19 cellular contexts compared by ENCODE assay signal in the genomic region with DNA sequence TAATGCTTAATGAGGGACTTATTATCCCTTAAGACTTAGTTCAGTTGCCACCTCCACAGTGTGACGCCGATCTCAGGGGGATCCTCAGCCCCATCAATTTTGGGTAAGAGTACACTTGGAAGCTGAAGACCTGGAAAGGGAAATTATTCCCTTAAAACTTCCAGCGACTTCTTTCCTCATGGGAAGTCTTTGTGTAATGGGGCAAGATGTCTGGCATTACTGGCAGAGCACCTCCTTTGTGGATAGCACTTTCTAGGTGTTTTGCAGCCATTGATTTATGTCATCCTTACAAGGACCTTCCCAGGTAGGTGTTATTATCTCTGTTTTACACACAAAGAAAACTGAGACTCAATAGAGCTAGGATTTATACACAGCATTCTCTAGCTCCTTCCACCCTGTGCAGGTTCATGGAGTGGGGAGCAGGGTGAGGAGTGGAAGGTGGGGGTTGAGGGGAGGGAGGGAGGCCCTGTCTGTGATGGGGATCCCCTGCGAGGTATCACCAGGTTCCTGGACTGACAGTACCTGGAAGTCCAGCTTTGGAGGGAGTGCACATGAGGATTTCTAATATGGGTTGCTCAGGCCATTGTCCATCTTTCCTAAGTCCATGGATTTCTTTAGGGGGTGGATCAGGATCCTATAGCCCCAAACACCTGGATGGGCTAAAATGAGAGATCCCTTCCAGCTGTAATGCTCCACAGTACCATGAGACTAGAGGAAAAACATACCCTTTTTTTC.
A peak's percentile ranks its signal among the peaks of the same experiment; 100 is the strongest.
DNase-seq lines count a peak whose midpoint lies in the region; ATAC-seq and TF ChIP-seq lines count a peak whose summit lies in the region.
"Had no signal": no experiment of that assay in that cellular context is flagged by ENCODE, and none has a peak within 500 bp of the region (broad histone marks: within the 10 kb centered on the region; RNA-seq: fewer than 3 reads in every experiment).

No MANE protein-coding gene starts in this region.

- H3K27ac ChIP-seq in GM23338 (ENCODE audit: low read depth) = no peak overlapping the region
- H3K27ac ChIP-seq: A549 had no signal

- TF ChIP-seq CTCF in GM23338 (conservative IDR thresholded peaks at IDR 0.05; ENCODE audit: low read depth in 2 of 2) (no peak), brain (conservative IDR thresholded peaks at IDR 0.05) (no peak), nephron progenitor cell (IDR thresholded peaks at IDR 0.05) (no peak)

- H3K36me3 Mint-ChIP-seq in GM23338 (ENCODE audit: low read depth) (no peaks in the 10 kb centered on the region; the same call in 2 of the 3 replicates), brain (no peaks in the 10 kb centered on the region), nephron progenitor cell (ENCODE audit: low read depth) (no peaks in the 10 kb centered on the region), T-helper 17 cell (ENCODE audit: low read depth) (no peaks in the 10 kb centered on the region)
- H3K36me3 Mint-ChIP-seq: CD4-positive, alpha-beta memory T cell had no signal

- no peaks in the 10 kb centered on the region for H3K9me3 ChIP-seq in T-helper 17 cell (ENCODE audit: control insufficient read depth, low read length, poor library complexity, severe bottlenecking)
- H3K9me3 ChIP-seq: A549, HAP-1 had no signal

- H3K4me1 Mint-ChIP-seq in GM23338 (peaks cover 36% of the 10 kb centered on the region), brain (peaks cover 52% of the 10 kb centered on the region), nephron progenitor cell (peaks cover 22% of the 10 kb centered on the region), T-helper 17 cell (no peaks in the 10 kb centered on the region)
- H3K4me1 Mint-ChIP-seq: CD4-positive, alpha-beta memory T cell had no signal

- DNase-seq in GM23338 (ENCODE audit: low spot score) (no peak), nephron progenitor cell (no peak), NCI-H2107 treated with DMSO at 0.1 percent for 48 hours (lab: John Stamatoyannopoulos, UW; ENCODE audit: unreplicated experiment) (no peak), T-helper 17 cell (no peak)
- no peak for DNase-seq in effector CD8-positive, alpha-beta T cell (lab: John Stamatoyannopoulos, UW)
- DNase-seq: 8988T; ACHN; AML-193; Calu3; CD4-positive, alpha-beta memory T cell; COR-L47; DMS53; DMS79 treated with DMSO at 0.1 percent for 48 hours; GF-D8; GOT3; HFFc6 had no signal

- H3K4me3 Mint-ChIP-seq in GM23338 = no peak overlapping the region
- peak overlapping the region in 1 of 5 experiments; percentile 25 for H3K4me3 Mint-ChIP-seq in brain
- no peak overlapping the region for H3K4me3 Mint-ChIP-seq in nephron progenitor cell
- H3K4me3 Mint-ChIP-seq in T-helper 17 cell = no peak overlapping the region
- H3K4me3 Mint-ChIP-seq: CD4-positive, alpha-beta memory T cell; HFFc6 had no signal

- peaks cover 11% of the 10 kb centered on the region; the same call in 1 of the 2 replicates for H3F3A ChIP-seq in GM23338 (replicated peaks; ENCODE audit: low read depth)

- H4K20me1 ChIP-seq in GM23338 (replicated peaks; ENCODE audit: insufficient read depth) = no peaks in the 10 kb centered on the region

- H3K36me3 ChIP-seq in GM23338 (ENCODE audit: insufficient read depth) = no peaks in the 10 kb centered on the region
- H3K36me3 ChIP-seq: HAP-1 had no signal

- no peak overlapping the region for H3K4me3 ChIP-seq in GM23338
- H3K4me3 ChIP-seq: A549, HAP-1 had no signal

- H2AFZ ChIP-seq in GM23338 = peak overlapping the region; percentile 52; the same call in 1 of the 2 replicates

- no peaks in the 10 kb centered on the region for H3K79me2 ChIP-seq in GM23338 (replicated peaks; ENCODE audit: insufficient read depth)

- H3K27me3 Mint-ChIP-seq in GM23338 (ENCODE audit: insufficient read depth, low read depth, poor library complexity) (peaks cover 5% of the 10 kb centered on the region), brain (peaks cover 7% of the 10 kb centered on the region), nephron progenitor cell (ENCODE audit: low read depth, poor library complexity) (no peaks in the 10 kb centered on the region), T-helper 17 cell (peaks cover 15% of the 10 kb centered on the region)

- H3K4me1 ChIP-seq in GM23338 (ENCODE audit: insufficient read depth) = peaks cover 40% of the 10 kb centered on the region
- H3K4me1 ChIP-seq: A549, HAP-1 had no signal

- H3K9me3 Mint-ChIP-seq in GM23338 = no peaks in the 10 kb centered on the region
- no peaks in the 10 kb centered on the region for H3K9me3 Mint-ChIP-seq in brain
- H3K9me3 Mint-ChIP-seq in nephron progenitor cell = no peaks in the 10 kb centered on the region

- H3K27me3 ChIP-seq in GM23338 (ENCODE audit: insufficient read depth) = no peaks in the 10 kb centered on the region

- H3K9me2 ChIP-seq in GM23338 (ENCODE audit: insufficient read depth) = no peaks in the 10 kb centered on the region

- no peak overlapping the region for H3K4me2 ChIP-seq in GM23338
- H3K4me2 ChIP-seq: A549 had no signal

- H3K27ac Mint-ChIP-seq in GM23338 (no peak overlapping the region), brain (peak overlapping the region in 4 of 5 experiments; percentile 78 to 79 (median 78)), nephron progenitor cell (peak overlapping the region; percentile 23), T-helper 17 cell (no peak overlapping the region)
- H3K27ac Mint-ChIP-seq: CD4-positive, alpha-beta memory T cell; HFFc6 had no signal

- ATAC-seq in GM23338 = no peak
- ATAC-seq in T-helper 17 cell = no peak
- ATAC-seq: A549 had no signal

TF ChIP-seq in GM23338, 12 proteins besides CTCF, POLR2A, EP300 and RAD21 (continues in another document):
- TF ChIP-seq, protein P1, sequence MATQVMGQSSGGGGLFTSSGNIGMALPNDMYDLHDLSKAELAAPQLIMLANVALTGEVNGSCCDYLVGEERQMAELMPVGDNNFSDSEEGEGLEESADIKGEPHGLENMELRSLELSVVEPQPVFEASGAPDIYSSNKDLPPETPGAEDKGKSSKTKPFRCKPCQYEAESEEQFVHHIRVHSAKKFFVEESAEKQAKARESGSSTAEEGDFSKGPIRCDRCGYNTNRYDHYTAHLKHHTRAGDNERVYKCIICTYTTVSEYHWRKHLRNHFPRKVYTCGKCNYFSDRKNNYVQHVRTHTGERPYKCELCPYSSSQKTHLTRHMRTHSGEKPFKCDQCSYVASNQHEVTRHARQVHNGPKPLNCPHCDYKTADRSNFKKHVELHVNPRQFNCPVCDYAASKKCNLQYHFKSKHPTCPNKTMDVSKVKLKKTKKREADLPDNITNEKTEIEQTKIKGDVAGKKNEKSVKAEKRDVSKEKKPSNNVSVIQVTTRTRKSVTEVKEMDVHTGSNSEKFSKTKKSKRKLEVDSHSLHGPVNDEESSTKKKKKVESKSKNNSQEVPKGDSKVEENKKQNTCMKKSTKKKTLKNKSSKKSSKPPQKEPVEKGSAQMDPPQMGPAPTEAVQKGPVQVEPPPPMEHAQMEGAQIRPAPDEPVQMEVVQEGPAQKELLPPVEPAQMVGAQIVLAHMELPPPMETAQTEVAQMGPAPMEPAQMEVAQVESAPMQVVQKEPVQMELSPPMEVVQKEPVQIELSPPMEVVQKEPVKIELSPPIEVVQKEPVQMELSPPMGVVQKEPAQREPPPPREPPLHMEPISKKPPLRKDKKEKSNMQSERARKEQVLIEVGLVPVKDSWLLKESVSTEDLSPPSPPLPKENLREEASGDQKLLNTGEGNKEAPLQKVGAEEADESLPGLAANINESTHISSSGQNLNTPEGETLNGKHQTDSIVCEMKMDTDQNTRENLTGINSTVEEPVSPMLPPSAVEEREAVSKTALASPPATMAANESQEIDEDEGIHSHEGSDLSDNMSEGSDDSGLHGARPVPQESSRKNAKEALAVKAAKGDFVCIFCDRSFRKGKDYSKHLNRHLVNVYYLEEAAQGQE (IDR thresholded peaks at IDR 0.05; ENCODE audit: unreplicated experiment) = no peak
- TF ChIP-seq, protein P2, sequence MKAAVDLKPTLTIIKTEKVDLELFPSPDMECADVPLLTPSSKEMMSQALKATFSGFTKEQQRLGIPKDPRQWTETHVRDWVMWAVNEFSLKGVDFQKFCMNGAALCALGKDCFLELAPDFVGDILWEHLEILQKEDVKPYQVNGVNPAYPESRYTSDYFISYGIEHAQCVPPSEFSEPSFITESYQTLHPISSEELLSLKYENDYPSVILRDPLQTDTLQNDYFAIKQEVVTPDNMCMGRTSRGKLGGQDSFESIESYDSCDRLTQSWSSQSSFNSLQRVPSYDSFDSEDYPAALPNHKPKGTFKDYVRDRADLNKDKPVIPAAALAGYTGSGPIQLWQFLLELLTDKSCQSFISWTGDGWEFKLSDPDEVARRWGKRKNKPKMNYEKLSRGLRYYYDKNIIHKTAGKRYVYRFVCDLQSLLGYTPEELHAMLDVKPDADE (IDR thresholded peaks at IDR 0.05) = no peak
- no peak for TF ChIP-seq ZNF331 (CRISPR knock-in tag; IDR thresholded peaks at IDR 0.05; ENCODE audit: low read depth)

Comparison
In these comparisons a context has a peak if more than half of its experiments do, and no peak if none do; other contexts are left out.
1. H3K27ac Mint-ChIP-seq: peak in brain (4 of 5) and nephron progenitor cell (single experiment); none in GM23338 (single experiment) and T-helper 17 cell (single experiment).